20 cellular contexts compared by ENCODE assay signal in the genomic region with DNA sequence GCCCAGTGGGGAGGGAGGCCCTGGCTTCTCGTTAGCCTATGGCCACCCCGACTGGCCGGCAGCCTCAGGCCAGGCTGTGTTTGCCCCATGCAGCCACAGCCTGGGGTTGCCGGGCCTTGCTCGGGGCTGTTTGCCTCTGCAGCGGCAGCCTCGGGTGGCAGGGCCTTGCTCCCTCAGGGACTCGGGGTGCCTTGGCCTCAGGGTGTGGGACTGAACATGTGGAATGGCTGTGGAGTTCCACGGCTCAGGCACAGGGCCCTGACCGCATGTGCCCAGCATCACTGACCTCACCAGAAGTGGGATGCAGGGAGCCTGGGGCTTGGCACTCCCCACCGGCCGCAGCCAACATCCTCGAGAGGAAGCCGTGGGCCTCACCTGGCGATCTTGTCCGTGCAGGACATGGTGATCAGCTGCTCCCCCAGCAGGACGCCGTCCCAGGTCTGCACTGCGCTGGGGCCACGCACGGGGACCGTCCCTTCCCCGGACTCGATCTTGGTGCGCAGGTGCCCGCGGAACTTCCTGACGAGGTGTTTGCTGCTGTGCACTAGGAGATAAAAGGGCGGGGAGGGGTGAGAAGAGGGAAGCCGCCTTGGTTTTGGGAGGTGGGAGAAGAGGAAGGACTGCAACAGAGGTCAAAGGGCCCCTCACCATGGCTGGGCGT.
"Had no signal": no experiment of that assay in that cellular context is flagged by ENCODE, and none has a peak within 500 bp of the region (broad histone marks: within the 10 kb centered on the region; RNA-seq: fewer than 3 reads in every experiment).

No MANE protein-coding gene starts in this region.

- H3K4me1 ChIP-seq: neural progenitor cell, prostate gland, sigmoid colon, tibial nerve had no signal

- H3K9ac ChIP-seq: neural progenitor cell had no signal

- H3K4me2 ChIP-seq: neural progenitor cell had no signal

- H3K27ac ChIP-seq: neural progenitor cell, ovary, prostate gland, sigmoid colon, tibial nerve, VCaP had no signal

- H3K9me3 ChIP-seq: ovary, prostate gland, sigmoid colon had no signal

- H2AFZ ChIP-seq: neural progenitor cell had no signal

- DNase-seq: activated CD4-positive, alpha-beta memory T cell treated with anti-CD3 and anti-CD28 coated beads for 36 hours; activated CD4-positive, alpha-beta T cell treated with anti-CD3 and anti-CD28 coated beads for 4 hours; activated naive CD8-positive, alpha-beta T cell treated with anti-CD3 and anti-CD28 coated beads, Interleukin-2, amount 50 U/mL, for 24 hours; activated T-cell treated with anti-CD3 and anti-CD28 coated beads, Interleukin-2, amount 50 U/mL, for 48 hours; amygdala; effector CD8-positive, alpha-beta T cell; left ventricle myocardium superior; midbrain; naive thymus-derived CD4-positive, alpha-beta T cell; ovary; retina; sigmoid colon; small intestine; stimulated activated CD4-positive, alpha-beta T cell treated with anti-CD3 and anti-CD28 coated beads, Interleukin-1b, Interleukin-23, amount 100 ng/mL, for 48 hours; stimulated activated CD4-positive, alpha-beta T cell treated with anti-CD3 and anti-CD28 coated beads, Interleukin-4, amount 100 ng/mL, for 4 hours; stimulated activated CD8-positive, alpha-beta memory T cell treated with anti-CD3 and anti-CD28 coated beads, Interleukin-4, amount 100 ng/mL, for 48 hours had no signal

- H3K27me3 ChIP-seq: neural progenitor cell, ovary, sigmoid colon, tibial nerve had no signal

- H3K36me3 ChIP-seq: neural progenitor cell, ovary, prostate gland, sigmoid colon, tibial nerve had no signal

- H3K4me3 ChIP-seq: neural progenitor cell, ovary, prostate gland, sigmoid colon, tibial nerve had no signal
